10 cellular contexts compared by ENCODE assay signal in genomic region chr4:169345207-169345788, GRCh38.
A peak's percentile ranks its signal among the peaks of the same experiment; 100 is the strongest.
DNase-seq lines count a peak whose midpoint lies in the region; ATAC-seq and TF ChIP-seq lines count a peak whose summit lies in the region.
"Had no signal": no experiment of that assay in that cellular context is flagged by ENCODE, and none has a peak within 500 bp of the region (broad histone marks: within the 10 kb centered on the region; RNA-seq: fewer than 3 reads in every experiment).

No MANE protein-coding gene starts in this region.

- H3K36me3 ChIP-seq in mammary epithelial cell (ENCODE audit: insufficient read depth, low read length): no peaks in the 10 kb centered on the region
- no peaks in the 10 kb centered on the region for H3K36me3 ChIP-seq in kidney epithelial cell (ENCODE audit: control insufficient read depth, insufficient read depth, low read length)
- no peaks in the 10 kb centered on the region for H3K36me3 ChIP-seq in right atrium auricular region
- H3K36me3 ChIP-seq in hepatocyte (replicated peaks; ENCODE audit: insufficient read depth, low read depth): no peaks in the 10 kb centered on the region
- H3K36me3 ChIP-seq: gastrocnemius medialis had no signal

- intact Hi-C loops in mammary epithelial cell (cut with micrococcal nuclease): no loop called here

- H3K9me3 ChIP-seq in mammary epithelial cell (replicated peaks; ENCODE audit: insufficient read depth, low read length) (no peaks in the 10 kb centered on the region), right atrium auricular region (no peaks in the 10 kb centered on the region), hepatocyte (ENCODE audit: low read depth) (no peaks in the 10 kb centered on the region)
- H3K9me3 ChIP-seq: gastrocnemius medialis had no signal

- no peaks in the 10 kb centered on the region for H4K20me1 ChIP-seq in mammary epithelial cell (ENCODE audit: insufficient read depth, low read length)
- H4K20me1 ChIP-seq in hepatocyte (ENCODE audit: insufficient read depth, poor library complexity, severe bottlenecking): no peaks in the 10 kb centered on the region

- TF ChIP-seq CTCF in AG09309 (IDR thresholded peaks at IDR 0.05; ENCODE audit: control insufficient read depth, insufficient read depth, low read depth, low read length, missing control alignments): no peak
- no peak for TF ChIP-seq CTCF in mammary epithelial cell (conservative IDR thresholded peaks at IDR 0.05 in 1 of 2, IDR thresholded peaks at IDR 0.05 in 1 of 2; ENCODE audit: extremely low read depth in 1 of 2, insufficient read depth in 1 of 2, low read depth in 1 of 2, low read length in 2 of 2)
- no peak for TF ChIP-seq CTCF in kidney epithelial cell (IDR thresholded peaks at IDR 0.05; ENCODE audit: insufficient read depth, low read length, poor library complexity, severe bottlenecking)
- TF ChIP-seq CTCF in right atrium auricular region (IDR thresholded peaks at IDR 0.05): no peak
- no peak for TF ChIP-seq CTCF in hepatocyte (IDR thresholded peaks at IDR 0.05; ENCODE audit: poor library complexity)

- peak; percentile 51 for DNase-seq in AG09309 (ENCODE audit: low read depth)
- DNase-seq in HT1080 (ENCODE audit: low read depth): peak; percentile 97
- peak; percentile 92 for DNase-seq in mammary epithelial cell
- DNase-seq in kidney epithelial cell (ENCODE audit: low read depth): peak; percentile 35
- no peak for DNase-seq in right atrium auricular region (ENCODE audit: low spot score)
- no peak for DNase-seq in hepatocyte (ENCODE audit: low spot score)
- DNase-seq: CD4-positive, alpha-beta T cell; gastrocnemius medialis had no signal

- H3K79me2 ChIP-seq in mammary epithelial cell (ENCODE audit: insufficient read depth, low read length) (no peaks in the 10 kb centered on the region), hepatocyte (no peaks in the 10 kb centered on the region)

- peak overlapping the region; percentile 35 for H3K9ac ChIP-seq in mammary epithelial cell (ENCODE audit: insufficient read depth, low read length)

- BruUV-seq in mammary epithelial cell (replicated peaks; lab: Mats Ljungman, UMichigan): no TSS peak

- CTCF ChIA-PET in mammary epithelial cell (lab: Charles Lee; ENCODE audit: low non-redundant PET): no interaction called here

- peaks cover 29% of the 10 kb centered on the region for H3K4me1 ChIP-seq in mammary epithelial cell (ENCODE audit: insufficient read depth, low read length)
- H3K4me1 ChIP-seq in right atrium auricular region: no peaks in the 10 kb centered on the region
- no peaks in the 10 kb centered on the region for H3K4me1 ChIP-seq in hepatocyte (ENCODE audit: insufficient read depth)

- dilution Hi-C loops in mammary epithelial cell (cut with HindIII; ENCODE audit: low sequenced_read_pairs): no loop called here

- WGBS in mammary epithelial cell (ENCODE audit: low coverage, missing lambda C conversion rate): 28% methylated on average over 4 of the region's 4 CpGs
- WGBS in hepatocyte (ENCODE audit: low lambda C conversion rate, missing lambda C conversion rate): 72% methylated on average over 4 of the region's 4 CpGs

- no peak overlapping the region for H3K4me3 ChIP-seq in AG09309 (ENCODE audit: control insufficient read depth, low read depth, low read length)
- no peak overlapping the region for H3K4me3 ChIP-seq in mammary epithelial cell (replicated peaks in 1 of 3; ENCODE audit: insufficient read depth in 1 of 3, low read depth in 2 of 3, low read length in 3 of 3)
- no peak overlapping the region for H3K4me3 ChIP-seq in kidney epithelial cell (ENCODE audit: low read depth, low read length)
- no peak overlapping the region for H3K4me3 ChIP-seq in right atrium auricular region
- no peak overlapping the region for H3K4me3 ChIP-seq in hepatocyte
- H3K4me3 ChIP-seq: gastrocnemius medialis had no signal

- no peaks in the 10 kb centered on the region for H3K27me3 ChIP-seq in mammary epithelial cell (ENCODE audit: insufficient read depth, low read length)
- H3K27me3 ChIP-seq in kidney epithelial cell (ENCODE audit: control insufficient read depth, insufficient read depth, low read length): no peaks in the 10 kb centered on the region
- H3K27me3 ChIP-seq in right atrium auricular region: no peaks in the 10 kb centered on the region
- no peaks in the 10 kb centered on the region for H3K27me3 ChIP-seq in hepatocyte
- H3K27me3 ChIP-seq: gastrocnemius medialis had no signal

- in situ Hi-C loops in mammary epithelial cell (cut with MboI; ENCODE audit: low sequenced_read_pairs in 2 of 2): no loop called here

- ATAC-seq in GM18511 (IDR thresholded peaks at IDR 0.05; ENCODE audit: unreplicated experiment) (no peak), esophagus mucosa (no peak)
- ATAC-seq: gastrocnemius medialis had no signal

- H3K27ac ChIP-seq in mammary epithelial cell (ENCODE audit: insufficient read depth, low read depth, low read length): peak overlapping the region; percentile 87
- H3K27ac ChIP-seq in right atrium auricular region: no peak overlapping the region
- H3K27ac ChIP-seq in hepatocyte: no peak overlapping the region
- H3K27ac ChIP-seq: gastrocnemius medialis had no signal

- H3K9me2 ChIP-seq in hepatocyte (replicated peaks; ENCODE audit: insufficient read depth): no peaks in the 10 kb centered on the region

- H3K4me2 ChIP-seq in mammary epithelial cell (ENCODE audit: insufficient read depth, low read depth, low read length) (peak overlapping the region; percentile 74), hepatocyte (no peak overlapping the region)

- H2AFZ ChIP-seq in mammary epithelial cell (ENCODE audit: low read depth, low read length) (peak overlapping the region; percentile 84), hepatocyte (no peak overlapping the region)

Comparison
In these comparisons a context has a peak if more than half of its experiments do, and no peak if none do; other contexts are left out.
1. DNase-seq: peak in AG09309 (single experiment), HT1080 (single experiment), mammary epithelial cell (single experiment) and kidney epithelial cell (single experiment); none in right atrium auricular region (single experiment) and hepatocyte (single experiment).